Comparison of ENCODE assay signal across 1 cellular context in genomic region chr17:75033346-75034235, GRCh38.
A peak's percentile ranks its signal among the peaks of the same experiment; 100 is the strongest.
TF ChIP-seq lines count a peak whose summit lies in the region.

No MANE protein-coding gene starts in this region.

TF ChIP-seq in GM12878, 131 proteins besides CTCF, POLR2A, EP300 and RAD21 (continued from another document and continues in another):
- TF ChIP-seq EGR1 (IDR thresholded peaks at IDR 0.05; ENCODE audit: borderline replicate concordance in 1 of 2, low read depth in 2 of 2, low read length in 2 of 2) (no peak), NKRF (conservative IDR thresholded peaks at IDR 0.05) (no peak; the same call in 1 of the 2 replicates), MXI1 (IDR thresholded peaks at IDR 0.05; ENCODE audit: low read depth, low read length) (peak; percentile 59; the same call in 1 of the 2 replicates), BACH1 (IDR thresholded peaks at IDR 0.05; ENCODE audit: borderline replicate concordance) (no peak), BCL3 (IDR thresholded peaks at IDR 0.05; ENCODE audit: borderline replicate concordance, insufficient read depth, low read depth, low read length, poor library complexity, severe bottlenecking) (no peak), ZNF384 (IDR thresholded peaks at IDR 0.05; ENCODE audit: borderline replicate concordance, low read depth, low read length) (no peak), FOXM1 (IDR thresholded peaks at IDR 0.05; ENCODE audit: low read depth, low read length) (no peak), ZSCAN29 (IDR thresholded peaks at IDR 0.05) (peak; percentile 92), RB1 (IDR thresholded peaks at IDR 0.05; ENCODE audit: borderline replicate concordance) (no peak), ZNF217 (IDR thresholded peaks at IDR 0.05) (no peak), POLR2AphosphoS2 (IDR thresholded peaks at IDR 0.05; ENCODE audit: low read depth, low read length) (no peak), NFIC (IDR thresholded peaks at IDR 0.05; ENCODE audit: low read depth, low read length) (no peak; the same call in 1 of the 2 replicates), CREB1 (IDR thresholded peaks at IDR 0.05; ENCODE audit: low read depth) (peak; percentile 70; the same call in 1 of the 2 replicates), HDAC2 (IDR thresholded peaks at IDR 0.05) (no peak), POU2F2 (IDR thresholded peaks at IDR 0.05; ENCODE audit: borderline replicate concordance, low read depth, low read length) (0 out of 3 replicates have a peak, but pooled peaks have one; percentile 31), ZNF592 (IDR thresholded peaks at IDR 0.05) (no peak), HCFC1 (IDR thresholded peaks at IDR 0.05; ENCODE audit: low read length) (no peak), TCF7 (IDR thresholded peaks at IDR 0.05; ENCODE audit: borderline replicate concordance) (no peak), DPF2 (IDR thresholded peaks at IDR 0.05) (peak; percentile 17; the same call in 1 of the 2 replicates), RAD51 (IDR thresholded peaks at IDR 0.05) (peak; percentile 78), MYC (IDR thresholded peaks at IDR 0.05; ENCODE audit: insufficient read depth, insufficient read length, insufficient replicate concordance, low read length, severe bottlenecking) (no peak), ZBTB4 (CRISPR knock-in tag; IDR thresholded peaks at IDR 0.05) (no peak), IRF4 (IDR thresholded peaks at IDR 0.05; ENCODE audit: low read depth, low read length) (0 out of 2 replicates have a peak, but pooled peaks have one; percentile 26), CHD4 (IDR thresholded peaks at IDR 0.05) (0 out of 2 replicates have a peak, but pooled peaks have one; percentile 67), SKIL (IDR thresholded peaks at IDR 0.05; ENCODE audit: low read depth, poor library complexity, severe bottlenecking) (peak; percentile 66), MEF2A (IDR thresholded peaks at IDR 0.05; ENCODE audit: insufficient read depth, low read depth, low read length) (no peak), ATF2 (IDR thresholded peaks at IDR 0.05; ENCODE audit: low read length) (no peak), SIX5 (IDR thresholded peaks at IDR 0.05; ENCODE audit: low read depth, low read length, severe bottlenecking) (no peak), PAX5 (IDR thresholded peaks at IDR 0.05; ENCODE audit: borderline replicate concordance, low read depth, low read length) (0 out of 2 replicates have a peak, but pooled peaks have one; percentile 16), E2F4 (IDR thresholded peaks at IDR 0.05; ENCODE audit: low read depth, low read length) (no peak), ZNF622 (IDR thresholded peaks at IDR 0.05) (no peak), ZBTB33 (IDR thresholded peaks at IDR 0.05) (no peak), MTA2 (IDR thresholded peaks at IDR 0.05; ENCODE audit: low read depth) (0 out of 2 replicates have a peak, but pooled peaks have one; percentile 9), BCL11A (IDR thresholded peaks at IDR 0.05; ENCODE audit: low read depth, low read length) (no peak), CHD2 (IDR thresholded peaks at IDR 0.05; ENCODE audit: borderline replicate concordance, low read depth, low read length) (no peak), FOXK2 (IDR thresholded peaks at IDR 0.05) (peak; percentile 4; the same call in 1 of the 2 replicates), ZNF274 (IDR thresholded peaks at IDR 0.05; ENCODE audit: insufficient read depth, insufficient read length) (no peak), YY1 (IDR thresholded peaks at IDR 0.05; ENCODE audit: low read depth, low read length) (peak; percentile 76), KAT2A (conservative IDR thresholded peaks at IDR 0.05; ENCODE audit: control insufficient read depth, low read depth, low read length) (no peak)
